ENCODE assay signal across 8 cellular contexts in the genomic region with DNA sequence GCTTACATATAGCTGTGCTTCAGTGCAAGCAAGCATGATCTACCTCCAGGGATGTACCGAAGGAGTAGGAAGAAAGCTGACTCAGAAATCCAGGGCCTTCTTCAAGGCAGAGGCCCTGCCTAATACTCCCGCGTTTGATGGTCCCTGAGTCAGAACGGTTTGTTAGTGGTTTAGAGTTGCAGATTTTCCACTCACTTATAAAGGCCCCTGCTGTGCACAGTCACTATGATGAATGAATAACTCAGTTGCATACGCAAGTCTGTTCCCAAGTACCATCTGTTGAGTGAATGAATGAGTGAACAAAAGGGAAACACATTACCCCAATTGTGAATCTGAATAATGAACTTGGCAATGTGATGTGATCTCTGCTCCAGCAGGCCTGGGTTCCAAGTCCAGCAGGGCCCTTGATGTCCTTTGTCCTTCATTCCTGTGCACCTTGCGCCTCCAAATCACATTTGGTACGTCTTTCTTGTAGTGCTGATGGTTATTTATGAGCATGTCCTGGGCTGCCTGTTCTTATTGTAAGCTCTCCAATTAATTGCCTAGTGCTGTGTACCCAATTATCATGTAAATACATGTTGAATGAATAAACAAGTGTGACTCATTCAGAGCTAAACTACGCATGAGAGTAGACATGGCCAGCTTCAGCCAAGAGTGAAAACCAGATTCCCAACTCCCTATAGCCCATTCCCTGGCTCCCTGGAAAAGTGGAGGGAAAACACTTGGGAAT.
DNase-seq lines count a peak whose midpoint lies in the region; ATAC-seq and TF ChIP-seq lines count a peak whose summit lies in the region.

No MANE protein-coding gene starts in this region.

- no peaks in the 10 kb centered on the region for H3K4me1 ChIP-seq in MM.1S (ENCODE audit: low read length)

- H3K4me3 ChIP-seq in brain microvascular endothelial cell (ENCODE audit: low read depth, low read length): no peak overlapping the region
- H3K4me3 ChIP-seq in MM.1S (ENCODE audit: low read length): no peak overlapping the region

- H3F3A ChIP-seq in MM.1S (ENCODE audit: insufficient read depth, low read length): no peaks in the 10 kb centered on the region

- no peak overlapping the region for H2AFZ ChIP-seq in MM.1S (ENCODE audit: low read length)

- H3K4me2 ChIP-seq in MM.1S (ENCODE audit: low read depth, low read length): no peak overlapping the region

- no peak for ATAC-seq in HG02870 (IDR thresholded peaks at IDR 0.05; ENCODE audit: unreplicated experiment)
- no peak for ATAC-seq in HG02763 (IDR thresholded peaks at IDR 0.05; ENCODE audit: unreplicated experiment)

- no peaks in the 10 kb centered on the region for H4K20me1 ChIP-seq in MM.1S (ENCODE audit: insufficient read depth, low read length)

- in situ Hi-C loops in Caki2 (cut with HindIII; ENCODE audit: low pct_unique_long_range_greater_than_20kb, low sequenced_read_pairs) (no loop called here), brain microvascular endothelial cell (cut with HindIII; ENCODE audit: low pct_ligation_motif_present, low sequenced_read_pairs) (loop anchor here (10.0 to 25.0 kb wide), 2 partner anchors 156 to 472 kb away; partner anchors contain the start of gene CLEC3B)

- TF ChIP-seq CTCF in brain microvascular endothelial cell (IDR thresholded peaks at IDR 0.05; ENCODE audit: low read depth, low read length, missing control alignments) (no peak), MM.1S (IDR thresholded peaks at IDR 0.05; ENCODE audit: low read length) (no peak)

- no peaks in the 10 kb centered on the region for H3K9me3 ChIP-seq in MM.1S (replicated peaks; ENCODE audit: insufficient read depth, low read length)

- DNase-seq in Caki2 (ENCODE audit: low read depth) (peak; percentile 82), MV-4-11 (lab: John Stamatoyannopoulos, UW) (peak; percentile 13), brain microvascular endothelial cell (peak; percentile 97), myocyte (ENCODE audit: low read depth) (peak; percentile 81), MM.1S (no peak)
- no peak for DNase-seq in activated CD4-positive, CD25-positive, alpha-beta regulatory T cell (lab: John Stamatoyannopoulos, UW)

- no peaks in the 10 kb centered on the region for H3K36me3 ChIP-seq in brain microvascular endothelial cell (replicated peaks)
- no peaks in the 10 kb centered on the region for H3K36me3 ChIP-seq in MM.1S (replicated peaks; ENCODE audit: insufficient read depth, low read length)

- no peaks in the 10 kb centered on the region for H3K9me2 ChIP-seq in MM.1S (replicated peaks; ENCODE audit: insufficient read depth, low read length)

- H3K27me3 ChIP-seq in brain microvascular endothelial cell (replicated peaks) (no peaks in the 10 kb centered on the region), MM.1S (replicated peaks; ENCODE audit: insufficient read depth, low read length) (no peaks in the 10 kb centered on the region)

- H3K79me2 ChIP-seq in MM.1S (ENCODE audit: low read length): no peaks in the 10 kb centered on the region

- H3K9ac ChIP-seq in MM.1S (ENCODE audit: low read length): no peak overlapping the region

- peak overlapping the region; percentile 97 for H3K27ac ChIP-seq in brain microvascular endothelial cell
- no peak overlapping the region for H3K27ac ChIP-seq in MM.1S (ENCODE audit: low read length)

Comparison
In these comparisons a context has a peak if more than half of its experiments do, and no peak if none do; other contexts are left out.
1. DNase-seq: peak in Caki2 (single experiment), MV-4-11 (single experiment), brain microvascular endothelial cell (single experiment) and myocyte (single experiment); none in MM.1S (single experiment) and activated CD4-positive, CD25-positive, alpha-beta regulatory T cell (0 of 4).